In the genomic region with DNA sequence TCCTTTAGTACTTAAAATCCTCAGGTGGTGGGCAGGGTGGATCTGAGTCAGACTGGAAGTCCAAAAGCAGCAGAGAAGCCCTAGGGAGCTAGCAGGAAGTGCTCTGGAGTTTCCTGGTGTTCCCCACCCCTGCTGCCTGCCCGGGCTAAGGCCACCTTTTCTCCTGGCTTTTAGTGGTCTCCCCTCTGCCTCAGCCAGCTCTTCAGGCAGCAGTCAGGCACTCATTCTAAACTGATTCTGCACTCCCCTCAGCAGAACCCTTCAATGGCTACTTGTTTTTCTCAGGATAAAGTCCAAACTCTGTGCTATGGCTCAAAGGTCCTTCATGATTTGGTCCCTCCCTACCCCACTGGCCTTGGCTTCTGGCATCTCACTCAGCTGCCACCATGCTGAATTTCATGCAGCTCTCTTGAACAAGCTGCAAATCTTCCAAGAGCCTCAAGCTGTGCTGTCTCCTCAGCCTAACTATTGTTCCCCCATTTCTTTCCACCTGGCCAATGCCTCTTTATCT, we compare ENCODE assay signal across 15 cellular contexts. TPM values are rescaled to one million over a fixed set of nuclear protein-coding genes. Genes with fewer than 3 reads are reported as not detected.
DNase-seq lines count a peak whose midpoint lies in the region; ATAC-seq, FAIRE-seq and TF ChIP-seq lines count a peak whose summit lies in the region.
"Had no signal": no experiment of that assay in that cellular context is flagged by ENCODE, and none has a peak within 500 bp of the region (broad histone marks: within the 10 kb centered on the region; RNA-seq: fewer than 3 reads in every experiment).

No MANE protein-coding gene starts in this region.

- H3K27me3 ChIP-seq in BLaER1 treated with 17β-estradiol and CSF1 and Interleukin-3, amounts not matched to agents 10 nM and 100 nM = no peaks in the 10 kb centered on the region
- H3K27me3 ChIP-seq in HUES64 (ENCODE audit: insufficient read depth, low read length) = no peaks in the 10 kb centered on the region
- no peaks in the 10 kb centered on the region for H3K27me3 ChIP-seq in H1 (replicated peaks in 1 of 4; ENCODE audit: control insufficient read depth in 3 of 4, extremely low read depth in 1 of 4, insufficient read depth in 3 of 4, low read length in 3 of 4)
- H3K27me3 ChIP-seq in mucosa of rectum (ENCODE audit: control insufficient read depth in 2 of 2, insufficient read depth in 2 of 2, low read length in 2 of 2) = no peaks in the 10 kb centered on the region
- H3K27me3 ChIP-seq: MG63 had no signal

- FAIRE-seq in H1 (lab: Jason Lieb, UNC) = no peak

- peaks cover 9 to 26% (median 14%) of the 10 kb centered on the region in 10 experiments for H3K4me1 ChIP-seq in BLaER1 treated with 17β-estradiol and CSF1 and Interleukin-3, amounts not matched to agents 10 nM and 100 nM
- 0 out of 2 replicates have a peak, but pooled peaks cover 10% of the 10 kb centered on the region for H3K4me1 ChIP-seq in HUES64 (ENCODE audit: insufficient read depth, low read length)
- peaks cover 0 to 6% (median 3%) of the 10 kb centered on the region in 4 experiments; a peak in 4 of 7 replicates for H3K4me1 ChIP-seq in H1 (replicated peaks in 1 of 4; ENCODE audit: control insufficient read depth in 3 of 4, insufficient read depth in 4 of 4, low read length in 3 of 4)
- peaks cover 11 to 15% of the 10 kb centered on the region in 2 donors for H3K4me1 ChIP-seq in mucosa of rectum (ENCODE audit: control insufficient read depth in 2 of 2, insufficient read depth in 2 of 2, low read length in 2 of 2)
- H3K4me1 ChIP-seq: prostate gland had no signal

- H2AFZ ChIP-seq in H1 (ENCODE audit: low read length) = peak overlapping the region; percentile 95

- H4K91ac ChIP-seq in H1 (replicated peaks; ENCODE audit: insufficient read length, low read length) = peak overlapping the region; percentile 73

- no peak overlapping the region for H3K14ac ChIP-seq in H1 (ENCODE audit: insufficient read length)

- H3K4ac ChIP-seq in H1 (replicated peaks; ENCODE audit: insufficient read length, low read depth, low read length) = no peak overlapping the region

- H3K18ac ChIP-seq in H1 (ENCODE audit: extremely low read depth, low read length) = peak overlapping the region; percentile 68

- H2BK12ac ChIP-seq in H1 (ENCODE audit: low read depth, low read length) = no peak overlapping the region

- CTCF ChIA-PET in H1 (lab: Charles Lee; ENCODE audit: partially characterized antibody) = interaction anchor here (0.7 to 2.0 kb wide), 5 partner anchors 9 to 193 kb away, joined by 3 to 8 read pairs (median 5); no protein-coding TSS in a partner anchor

- H3K79me2 ChIP-seq in H1 (ENCODE audit: control insufficient read depth in 1 of 2, insufficient read depth in 2 of 2, low read length in 2 of 2) = no peaks in the 10 kb centered on the region

- intact Hi-C loops in CD14-positive monocyte (cut with micrococcal nuclease) = no loop called here

- TF ChIP-seq EP300 in H1 (IDR thresholded peaks at IDR 0.05; ENCODE audit: borderline replicate concordance in 1 of 2, low read depth in 2 of 2, low read length in 2 of 2) = no peak

- no peak overlapping the region for H2BK5ac ChIP-seq in H1 (ENCODE audit: low read depth, low read length)

- no peak overlapping the region for H3K4me3 ChIP-seq in BLaER1 treated with 17β-estradiol and CSF1 and Interleukin-3, amounts not matched to agents 10 nM and 100 nM
- no peak overlapping the region for H3K4me3 ChIP-seq in HUES64 (ENCODE audit: low read length)
- H3K4me3 ChIP-seq in H1 (ENCODE audit: extremely low read depth in 1 of 4, insufficient read depth in 2 of 4, low read depth in 3 of 4, low read length in 4 of 4) = no peak overlapping the region
- peak overlapping the region in 1 of 2 donors; percentile 15 for H3K4me3 ChIP-seq in mucosa of rectum (ENCODE audit: low read length in 2 of 2)
- H3K4me3 ChIP-seq: MG63, prostate gland had no signal

- no peaks in the 10 kb centered on the region for H3K36me3 Mint-ChIP-seq in CD14-positive monocyte
- peaks cover 0 to under 1% of the 10 kb centered on the region in 2 donors for H3K36me3 Mint-ChIP-seq in activated T-cell treated with anti-CD3 and anti-CD28 coated beads, Interleukin-2, amount 50 U/mL, for 72 hours (ENCODE audit: insufficient read depth in 2 of 2)

- ATAC-seq in activated T-cell treated with anti-CD3 and anti-CD28 coated beads, Interleukin-2, amount 50 U/mL, for 72 hours (replicated peaks in 1 of 2) = no peak
- ATAC-seq: activated CD4-positive, CD25-positive, alpha-beta regulatory T cell treated with anti-CD3 and anti-CD28 coated beads, Interleukin-2, amount 50 U/mL, for 24 hours had no signal

- TF ChIP-seq POLR2A in H1 (IDR thresholded peaks at IDR 0.05; ENCODE audit: control extremely low read depth in 1 of 2, low read depth in 2 of 2, low read length in 2 of 2) = no peak

- no peak overlapping the region for H3K56ac ChIP-seq in H1 (replicated peaks; ENCODE audit: insufficient read length, low read depth, low read length)

- no peaks in the 10 kb centered on the region for H3K36me3 ChIP-seq in BLaER1 treated with 17β-estradiol and CSF1 and Interleukin-3, amounts not matched to agents 10 nM and 100 nM
- H3K36me3 ChIP-seq in HUES64 (ENCODE audit: insufficient read depth, low read length) (no peaks in the 10 kb centered on the region), H1 (ENCODE audit: control insufficient read depth in 2 of 4, insufficient read depth in 4 of 4, low read length in 3 of 4) (no peaks in the 10 kb centered on the region), mucosa of rectum (ENCODE audit: control insufficient read depth in 2 of 2, insufficient read depth in 2 of 2, low read length in 2 of 2) (no peaks in the 10 kb centered on the region)
- H3K36me3 ChIP-seq: MG63, prostate gland had no signal

- H4K5ac ChIP-seq in H1 (ENCODE audit: insufficient read length, low read depth, low read length) = no peak overlapping the region

- H4K20me1 ChIP-seq in BLaER1 treated with 17β-estradiol and CSF1 and Interleukin-3, amounts not matched to agents 10 nM and 100 nM = no peaks in the 10 kb centered on the region
- H4K20me1 ChIP-seq in H1 (replicated peaks in 1 of 2; ENCODE audit: control insufficient read depth in 1 of 2, insufficient read depth in 2 of 2, low read length in 2 of 2) = no peaks in the 10 kb centered on the region

- H2BK15ac ChIP-seq in H1 (ENCODE audit: low read length) = peak overlapping the region; percentile 12; the same call in 1 of the 2 replicates

- no peak overlapping the region for H3K4me3 Mint-ChIP-seq in CD14-positive monocyte
- no peak overlapping the region for H3K4me3 Mint-ChIP-seq in activated T-cell treated with anti-CD3 and anti-CD28 coated beads, Interleukin-2, amount 50 U/mL, for 72 hours

- H3K9me3 ChIP-seq in BLaER1 treated with 17β-estradiol and CSF1 and Interleukin-3, amounts not matched to agents 10 nM and 100 nM (replicated peaks in 1 of 11) = no peaks in the 10 kb centered on the region
- H3K9me3 ChIP-seq in HUES64 (ENCODE audit: insufficient read depth, low read depth, low read length) = no peaks in the 10 kb centered on the region
- H3K9me3 ChIP-seq in H1 (ENCODE audit: insufficient read depth in 2 of 2, low read depth in 1 of 2, low read length in 1 of 2) = no peaks in the 10 kb centered on the region
- H3K9me3 ChIP-seq in mucosa of rectum (ENCODE audit: control insufficient read depth in 2 of 2, low read length in 2 of 2) = no peaks in the 10 kb centered on the region
- H3K9me3 ChIP-seq: MG63, prostate gland had no signal

- peak overlapping the region; percentile 18; the same call in 1 of the 2 replicates for H2BK20ac ChIP-seq in H1 (ENCODE audit: low read length)

- H3K23ac ChIP-seq in H1 (ENCODE audit: insufficient read length) = no peak overlapping the region

- H3K79me1 ChIP-seq in H1 (ENCODE audit: low read depth, low read length) = no peaks in the 10 kb centered on the region

- WGBS in HUES64 = 29% methylated on average over 1 of the region's 1 CpG
- 87% methylated on average over 1 of the region's 1 CpG; no CpG with 5 or more reads in 1 of the 2 experiments for WGBS in H1 (ENCODE audit: extremely low coverage in 1 of 2, insufficient coverage in 1 of 2, insufficient read length in 1 of 2, insufficient replicate concordance in 2 of 2, low coverage in 1 of 2, low lambda C conversion rate in 2 of 2, missing lambda C conversion rate in 1 of 2), 2 experiments

- no peak overlapping the region for H2AK5ac ChIP-seq in H1 (ENCODE audit: low read depth, low read length)

- peak overlapping the region; percentile 6; the same call in 1 of the 2 replicates for H4K8ac ChIP-seq in H1 (ENCODE audit: extremely low read depth, insufficient read depth, low read length)

- H2BK120ac ChIP-seq in H1 (replicated peaks; ENCODE audit: low read depth, low read length) = peak overlapping the region; percentile 38

- TF ChIP-seq CTCF in H1 (IDR thresholded peaks at IDR 0.05; ENCODE audit: control extremely low read depth in 1 of 3, insufficient read depth in 1 of 3, low read depth in 1 of 3, low read length in 3 of 3) (no peak), CD14-positive monocyte (IDR thresholded peaks at IDR 0.05) (no peak)

- TF ChIP-seq RAD21 in H1 (IDR thresholded peaks at IDR 0.05 in 1 of 2, conservative IDR thresholded peaks at IDR 0.05 in 1 of 2; ENCODE audit: low read depth in 2 of 2, low read length in 2 of 2) = no peak

- no peaks in the 10 kb centered on the region for H3K4me1 Mint-ChIP-seq in CD14-positive monocyte
- peaks cover 7% of the 10 kb centered on the region for H3K4me1 Mint-ChIP-seq in activated T-cell treated with anti-CD3 and anti-CD28 coated beads, Interleukin-2, amount 50 U/mL, for 72 hours (ENCODE audit: low read depth)

- no peaks in the 10 kb centered on the region for H3K23me2 ChIP-seq in H1 (ENCODE audit: low read depth, low read length)

- POLR2A ChIA-PET in H1 (lab: Charles Lee; ENCODE audit: partially characterized antibody) = interaction anchor here (0.8 to 1.7 kb wide), 3 partner anchors 125 to 163 kb away, joined by 3 to 5 read pairs (median 3); no protein-coding TSS in a partner anchor

- H3K27ac Mint-ChIP-seq in CD14-positive monocyte = peak overlapping the region in 1 of 7 donors; percentile 2
- H3K27ac Mint-ChIP-seq in activated T-cell treated with anti-CD3 and anti-CD28 coated beads, Interleukin-2, amount 50 U/mL, for 72 hours = no peak overlapping the region

- H3K4me2 ChIP-seq in BLaER1 treated with 17β-estradiol and CSF1 and Interleukin-3, amounts not matched to agents 10 nM and 100 nM = peak overlapping the region in 10 of 11 experiments; percentile 1 to 67 (median 50); a peak in 18 of 22 replicates
- H3K4me2 ChIP-seq in H1 (ENCODE audit: insufficient read depth in 1 of 2, low read depth in 2 of 2, low read length in 2 of 2) = no peak overlapping the region

- H3K9me3 Mint-ChIP-seq in CD14-positive monocyte = no peaks in the 10 kb centered on the region
- no peaks in the 10 kb centered on the region for H3K9me3 Mint-ChIP-seq in activated T-cell treated with anti-CD3 and anti-CD28 coated beads, Interleukin-2, amount 50 U/mL, for 72 hours

- H3K9ac ChIP-seq in BLaER1 treated with 17β-estradiol and CSF1 and Interleukin-3, amounts not matched to agents 10 nM and 100 nM = no peak overlapping the region
- H3K9ac ChIP-seq in HUES64 (ENCODE audit: low read depth, low read length) (no peak overlapping the region), H1 (replicated peaks in 1 of 4; ENCODE audit: extremely low read depth in 1 of 4, low read depth in 3 of 4, low read length in 3 of 4) (no peak overlapping the region; a peak in 1 of 7 replicates), mucosa of rectum (ENCODE audit: low read depth in 1 of 2, low read length in 2 of 2) (no peak overlapping the region)

- H3K27me3 Mint-ChIP-seq in CD14-positive monocyte (ENCODE audit: low read depth in 3 of 3) = peaks cover under 1 to 4% (median 3%) of the 10 kb centered on the region in 3 donors
- no peaks in the 10 kb centered on the region for H3K27me3 Mint-ChIP-seq in activated T-cell treated with anti-CD3 and anti-CD28 coated beads, Interleukin-2, amount 50 U/mL, for 72 hours (ENCODE audit: low read depth)

- DNase-seq in H1 (ENCODE audit: low read depth in 1 of 2, low spot score in 2 of 2) (no peak), NCI-H2227 treated with DMSO at 0.1 percent for 48 hours (lab: John Stamatoyannopoulos, UW) (no peak), NCI-H2227 (lab: John Stamatoyannopoulos, UW; ENCODE audit: unreplicated experiment) (no peak), CD14-positive monocyte (ENCODE audit: low spot score) (no peak)
- DNase-seq in activated T-cell treated with anti-CD3 and anti-CD28 coated beads, Interleukin-2, amount 50 U/mL, for 72 hours = no peak
- DNase-seq: MG63; stimulated activated CD4-positive, alpha-beta T cell treated with anti-CD3 and anti-CD28 coated beads, Interleukin-1b, Interleukin-23, amount 100 ng/mL, for 48 hours had no signal

- no peak overlapping the region for H3K27ac ChIP-seq in BLaER1 treated with 17β-estradiol and CSF1 and Interleukin-3, amounts not matched to agents 10 nM and 100 nM
- H3K27ac ChIP-seq in HUES64 (ENCODE audit: low read depth, low read length) = 0 out of 2 replicates have a peak overlapping the region, but pooled peaks have one; percentile 13
- H3K27ac ChIP-seq in H1 (ENCODE audit: low read depth, low read length) = no peak overlapping the region
- H3K27ac ChIP-seq in mucosa of rectum (ENCODE audit: low read depth in 2 of 2, low read length in 2 of 2) = peak overlapping the region; percentile 54 to 55
- H3K27ac ChIP-seq: prostate gland had no signal

RNA-seq across cellular contexts. Expression of a gene that starts 28.9 kb away (rescaled TPM):
- 13.0 TPM for polyA plus RNA-seq in HUES64 (2013, experiment 1 of 2)
- 14.2 TPM for polyA plus RNA-seq in HUES64 (2013, experiment 2 of 2)
- 26.4 and 26.7 TPM in 2 replicates for total RNA-seq in H1 (2021; fragmentation: NEBNext Ultra II Directional; extraction: Animal tissue kit (Norgen Biotek cat#: 25700))
- polyA plus RNA-seq in H1 (2011; rRNA removed) = 19.1 and 20.9 TPM in 2 replicates
- polyA plus RNA-seq in H1 (2011; cell fraction: cytosol; rRNA removed) = 21.0 TPM
- 31.1 TPM for polyA plus RNA-seq in H1 (2011; cell fraction: nucleus; rRNA removed)
- 20.4 to 23.5 TPM (median 22.6 TPM) in 4 replicates for polyA plus RNA-seq in H1 (2012, experiment 1 of 2)
- polyA plus RNA-seq in H1 (2012, experiment 2 of 2) = 3.9 TPM
- 17.8 TPM for polyA plus RNA-seq in H1 (2013, experiment 1 of 2)
- polyA plus RNA-seq in H1 (2013, experiment 2 of 2) = 16.4 TPM
- 21.0 and 24.0 TPM in 2 replicates for polyA minus RNA-seq in H1 (2011; rRNA and poly(A)+ RNA removed)
- polyA minus RNA-seq in H1 (2011; cell fraction: cytosol; rRNA and poly(A)+ RNA removed) = 15.4 TPM
- 25.4 TPM for polyA minus RNA-seq in H1 (2011; cell fraction: nucleus; rRNA and poly(A)+ RNA removed)
- 1 to 10 TPM in 1 of 2 donors, under 1 TPM in 1; 0.83 to 1.2 TPM for polyA plus RNA-seq in CD14-positive monocyte
- total RNA-seq in activated T-cell treated with anti-CD3 and anti-CD28 coated beads, Interleukin-2, amount 50 U/mL, for 72 hours = 1 to 10 TPM; 2.3 to 2.9 TPM

RNA-seq across cellular contexts. Expression of a gene that starts 43.1 kb away (rescaled TPM):
- not detected for polyA plus RNA-seq in HUES64 (2013, experiment 1 of 2)
- not detected for polyA plus RNA-seq in HUES64 (2013, experiment 2 of 2)
- 0.15 TPM in 1 of 2 replicates, not detected in the other for total RNA-seq in H1 (2021; fragmentation: NEBNext Ultra II Directional; extraction: Animal tissue kit (Norgen Biotek cat#: 25700))
- polyA plus RNA-seq in H1 (2011; rRNA removed) = 0.20 and 0.61 TPM in 2 replicates
- polyA plus RNA-seq in H1 (2011; cell fraction: cytosol; rRNA removed) = 0.35 TPM
- 0.26 TPM for polyA plus RNA-seq in H1 (2011; cell fraction: nucleus; rRNA removed)
- polyA plus RNA-seq in H1 (2012, experiment 1 of 2) = 0.19 to 0.59 TPM (median 0.33 TPM) in 4 replicates
- polyA plus RNA-seq in H1 (2012, experiment 2 of 2) = not detected
- polyA plus RNA-seq in H1 (2013, experiment 1 of 2) = 0.16 TPM
- 0.24 TPM for polyA plus RNA-seq in H1 (2013, experiment 2 of 2)
- polyA minus RNA-seq in H1 (2011; rRNA and poly(A)+ RNA removed) = 0.95 TPM in 1 of 2 replicates, not detected in the other
- not detected for polyA minus RNA-seq in H1 (2011; cell fraction: cytosol; rRNA and poly(A)+ RNA removed)
- polyA minus RNA-seq in H1 (2011; cell fraction: nucleus; rRNA and poly(A)+ RNA removed) = 1.1 TPM
- polyA plus RNA-seq in CD14-positive monocyte = not detected
- not detected for total RNA-seq in activated T-cell treated with anti-CD3 and anti-CD28 coated beads, Interleukin-2, amount 50 U/mL, for 72 hours
- total RNA-seq: mononuclear cell; T-helper 1 cell treated with Interleukin-12 subunit alpha and Interleukin-12 subunit beta and Interleukin-4 antibody, amounts not matched to agents 30 ng/mL and 1 ng/mL, for 36 hours had no signal
- polyA plus RNA-seq: BJ had no signal

Comparison
In these comparisons a context has a peak if more than half of its experiments do, and no peak if none do; other contexts are left out.
1. H3K27ac ChIP-seq: peak in HUES64 (single experiment) and mucosa of rectum (2 of 2); none in BLaER1 treated with 17β-estradiol and CSF1 and Interleukin-3, amounts not matched to agents 10 nM and 100 nM (0 of 11) and H1 (single experiment).
2. H3K4me2 ChIP-seq: peak in BLaER1 treated with 17β-estradiol and CSF1 and Interleukin-3, amounts not matched to agents 10 nM and 100 nM (10 of 11); none in H1 (0 of 2).